In the genomic region with DNA sequence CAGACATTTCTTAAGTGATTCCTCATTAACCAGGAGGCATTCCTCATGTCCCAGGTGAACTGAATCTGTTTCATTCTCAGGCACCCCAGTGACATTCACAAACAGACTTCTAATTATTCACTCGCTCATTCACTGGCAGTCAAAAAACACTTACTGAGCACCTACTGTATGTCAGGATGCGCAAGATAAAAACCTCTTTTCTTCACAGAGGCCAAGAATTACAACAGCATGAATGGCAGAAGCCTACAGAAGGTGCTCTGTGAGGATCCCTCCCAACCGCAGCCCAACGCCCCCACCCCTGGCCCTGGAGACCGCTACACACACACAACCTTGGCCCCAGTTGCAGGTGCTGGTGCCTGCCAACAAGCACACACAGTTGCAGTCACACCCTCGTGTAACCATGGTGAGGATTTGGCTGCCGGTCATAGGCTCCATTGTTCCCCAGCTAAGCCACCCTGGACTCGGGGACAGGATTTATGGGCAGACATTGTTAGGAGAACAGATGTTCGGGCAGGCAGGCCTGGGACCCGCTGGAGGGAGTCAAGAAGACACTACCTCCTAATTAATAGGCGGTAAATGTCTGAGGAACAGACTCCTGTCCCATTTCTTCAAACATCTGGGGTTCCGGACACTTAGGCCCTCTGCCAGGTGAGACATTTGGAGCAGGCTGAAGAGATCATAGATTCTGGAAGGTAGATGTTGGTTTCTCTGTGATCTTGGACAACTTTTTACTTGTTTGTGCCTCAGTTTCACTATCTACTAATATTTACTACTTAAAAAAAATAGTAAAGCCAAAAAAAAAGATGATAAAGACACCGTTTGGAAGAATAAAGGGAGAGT, we compare ENCODE assay signal across 8 cellular contexts. TPM values are rescaled to one million over a fixed set of nuclear protein-coding genes. Genes with fewer than 3 reads are reported as not detected.
A peak's percentile ranks its signal among the peaks of the same experiment; 100 is the strongest.
DNase-seq lines count a peak whose midpoint lies in the region; ATAC-seq and TF ChIP-seq lines count a peak whose summit lies in the region.

No MANE protein-coding gene starts in this region.

- H3K27ac ChIP-seq in osteoblast (ENCODE audit: low read depth, low read length), result no peak overlapping the region
- no peak overlapping the region for H3K27ac ChIP-seq in CD8-positive, alpha-beta T cell (ENCODE audit: low read depth, low read length)

- no peaks in the 10 kb centered on the region for H3K36me3 Mint-ChIP-seq in progenitor cell of endocrine pancreas (ENCODE audit: insufficient read depth)
- H3K36me3 Mint-ChIP-seq in chondrocyte (ENCODE audit: low read depth), result no peaks in the 10 kb centered on the region
- no peaks in the 10 kb centered on the region for H3K36me3 Mint-ChIP-seq in CD8-positive, alpha-beta T cell

- intact Hi-C loops in CD8-positive, alpha-beta T cell (cut with DNase I, micrococcal nuclease), result loop anchor here in 1 of 2 experiments (10.0 kb wide), 1 partner anchor 263 kb away; no protein-coding TSS in a partner anchor

- no peak overlapping the region for H3K4me3 Mint-ChIP-seq in progenitor cell of endocrine pancreas (ENCODE audit: low read depth)
- H3K4me3 Mint-ChIP-seq in chondrocyte (ENCODE audit: unreplicated experiment), result no peak overlapping the region
- H3K4me3 Mint-ChIP-seq in CD8-positive, alpha-beta T cell, result no peak overlapping the region

- H3K4me1 ChIP-seq in osteoblast (ENCODE audit: insufficient read depth, low read length), result peaks cover 18% of the 10 kb centered on the region
- no peaks in the 10 kb centered on the region for H3K4me1 ChIP-seq in CD8-positive, alpha-beta T cell (ENCODE audit: insufficient read depth, low read length)

- peaks cover 70% of the 10 kb centered on the region for H3K79me2 ChIP-seq in osteoblast (ENCODE audit: insufficient read depth, low read length)

- peaks cover 52% of the 10 kb centered on the region for H3K4me1 Mint-ChIP-seq in progenitor cell of endocrine pancreas (ENCODE audit: low read depth)
- peaks cover 43% of the 10 kb centered on the region for H3K4me1 Mint-ChIP-seq in chondrocyte (ENCODE audit: low read depth)
- H3K4me1 Mint-ChIP-seq in CD8-positive, alpha-beta T cell (ENCODE audit: low read depth), result no peaks in the 10 kb centered on the region

- H3K36me3 ChIP-seq in osteoblast (ENCODE audit: insufficient read depth, low read length), result no peaks in the 10 kb centered on the region
- H3K36me3 ChIP-seq in CD8-positive, alpha-beta T cell (ENCODE audit: insufficient read depth, low read length), result no peaks in the 10 kb centered on the region

- H3K9me3 ChIP-seq in osteoblast (ENCODE audit: low read depth, low read length), result no peaks in the 10 kb centered on the region
- H3K9me3 ChIP-seq in CD8-positive, alpha-beta T cell (ENCODE audit: low read length), result no peaks in the 10 kb centered on the region

- no peak overlapping the region for H3K4me3 ChIP-seq in fibroblast of the aortic adventitia (ENCODE audit: low read depth, low read length)
- no peak overlapping the region for H3K4me3 ChIP-seq in osteoblast (ENCODE audit: insufficient read depth, low read length)
- H3K4me3 ChIP-seq in CD8-positive, alpha-beta T cell (ENCODE audit: low read depth, low read length), result no peak overlapping the region

- H3K27me3 ChIP-seq in osteoblast (ENCODE audit: insufficient read depth, low read length), result no peaks in the 10 kb centered on the region
- H3K27me3 ChIP-seq in CD8-positive, alpha-beta T cell (ENCODE audit: insufficient read depth, low read length), result no peaks in the 10 kb centered on the region

- peaks cover 31% of the 10 kb centered on the region for H4K20me1 ChIP-seq in osteoblast (ENCODE audit: insufficient read depth, low read length)

- H3K27me3 Mint-ChIP-seq in progenitor cell of endocrine pancreas (no peaks in the 10 kb centered on the region), chondrocyte (ENCODE audit: low read depth) (no peaks in the 10 kb centered on the region)
- no peaks in the 10 kb centered on the region for H3K27me3 Mint-ChIP-seq in CD8-positive, alpha-beta T cell (ENCODE audit: low read depth)

- no peak overlapping the region for H2AFZ ChIP-seq in osteoblast (ENCODE audit: low read length)

- peak; percentile 52 for DNase-seq in H4 (ENCODE audit: low spot score)
- DNase-seq in NCI-H82 (lab: John Stamatoyannopoulos, UW), result peak; percentile 99
- DNase-seq in fibroblast of the aortic adventitia (ENCODE audit: low read depth), result peak; percentile 89
- DNase-seq in progenitor cell of endocrine pancreas (ENCODE audit: low spot score, unreplicated experiment), result no peak
- no peak for DNase-seq in osteoblast (ENCODE audit: insufficient read length, low spot score, missing footprints)
- no peak for DNase-seq in chondrocyte (ENCODE audit: low spot score)
- DNase-seq in CD8-positive, alpha-beta T cell, result no peak
- no peak for DNase-seq in activated CD4-positive, CD25-positive, alpha-beta regulatory T cell (lab: John Stamatoyannopoulos, UW)

- POLR2A ChIA-PET in CD8-positive, alpha-beta T cell (lab: Charles Lee), result interaction anchor here (0.6 kb wide), 1 partner anchor 60 kb away, joined by 4 read pairs; no protein-coding TSS in a partner anchor

- no peak overlapping the region for H3K4me2 ChIP-seq in osteoblast (ENCODE audit: insufficient read depth, low read length)

- CTCF ChIA-PET in CD8-positive, alpha-beta T cell (lab: Charles Lee), result interaction anchor here (1.9 kb wide), 1 partner anchor 20 kb away, joined by 6 read pairs; no protein-coding TSS in a partner anchor

- H3K9me3 Mint-ChIP-seq in progenitor cell of endocrine pancreas (ENCODE audit: low read depth), result no peaks in the 10 kb centered on the region
- no peaks in the 10 kb centered on the region for H3K9me3 Mint-ChIP-seq in chondrocyte (ENCODE audit: low read depth)
- H3K9me3 Mint-ChIP-seq in CD8-positive, alpha-beta T cell, result no peaks in the 10 kb centered on the region

- TF ChIP-seq CTCF in fibroblast of the aortic adventitia (IDR thresholded peaks at IDR 0.05; ENCODE audit: insufficient read depth, low read length) (no peak), progenitor cell of endocrine pancreas (IDR thresholded peaks at IDR 0.05; ENCODE audit: unreplicated experiment) (no peak), osteoblast (IDR thresholded peaks at IDR 0.05; ENCODE audit: extremely low read depth, low read depth, low read length) (no peak), chondrocyte (IDR thresholded peaks at IDR 0.05) (no peak)
- no peak for TF ChIP-seq CTCF in CD8-positive, alpha-beta T cell (IDR thresholded peaks at IDR 0.05)

- ATAC-seq in CD8-positive, alpha-beta T cell, result no peak

- H3K27ac Mint-ChIP-seq in progenitor cell of endocrine pancreas (peak overlapping the region; percentile 56), chondrocyte (ENCODE audit: unreplicated experiment) (no peak overlapping the region)
- no peak overlapping the region for H3K27ac Mint-ChIP-seq in CD8-positive, alpha-beta T cell

RNA-seq across cellular contexts. Expression of gene CUEDC1, which starts 43.2 kb away (rescaled TPM):
- 7.4 and 8.1 TPM in 2 replicates for total RNA-seq in H4 (2014; rRNA removed; shearing (Covaris generic))
- 17.1 and 25.7 TPM in 2 replicates for total RNA-seq in fibroblast of the aortic adventitia (ENCODE audit: low replicate concordance)
- 29.2 and 30.8 TPM in 2 replicates for total RNA-seq in progenitor cell of endocrine pancreas
- total RNA-seq in osteoblast, result 21.0 and 22.4 TPM in 2 replicates
- total RNA-seq in chondrocyte, result 32.9 to 47.7 TPM (median 41.9 TPM) in 3 replicates
- under 1 TPM in 1 of 2 experiments, not detected in 1; 0.22 TPM for total RNA-seq in CD8-positive, alpha-beta T cell

Comparison
In these comparisons a context has a peak if more than half of its experiments do, and no peak if none do; other contexts are left out.
1. DNase-seq: peak in H4 (single experiment), NCI-H82 (single experiment) and fibroblast of the aortic adventitia (single experiment); none in progenitor cell of endocrine pancreas (single experiment), osteoblast (single experiment), chondrocyte (single experiment), CD8-positive, alpha-beta T cell (0 of 7) and activated CD4-positive, CD25-positive, alpha-beta regulatory T cell (0 of 4).